In genomic region chr9:130689572-130689936, GRCh38 we compare ENCODE assay signal across 8 cellular contexts. TPM values are rescaled to one million over a fixed set of nuclear protein-coding genes. Genes with fewer than 3 reads are reported as not detected.
DNase-seq lines count a peak whose midpoint lies in the region; ATAC-seq and TF ChIP-seq lines count a peak whose summit lies in the region.

No MANE protein-coding gene starts in this region.

- ATAC-seq in stimulated activated naive CD8-positive, alpha-beta T cell treated with anti-CD3 and anti-CD28 coated beads, Interleukin-15, amount 100 ng/mL, for 72 hours, result no peak

- H3K9ac ChIP-seq in skeletal muscle tissue (ENCODE audit: low read depth in 1 of 3, low read length in 3 of 3), result peak overlapping the region in 1 of 3 donors; percentile 69

- peak overlapping the region in 1 of 2 donors; percentile 14 for H3K4me3 Mint-ChIP-seq in stimulated activated naive CD8-positive, alpha-beta T cell treated with anti-CD3 and anti-CD28 coated beads, Interleukin-15, amount 100 ng/mL, for 72 hours

- TF ChIP-seq CTCF in GM12864 (IDR thresholded peaks at IDR 0.05; ENCODE audit: low read depth, low read length, missing control alignments) (no peak), fibroblast of pulmonary artery (IDR thresholded peaks at IDR 0.05; ENCODE audit: low read length, missing control alignments) (no peak)

- H3K9me3 ChIP-seq in SJCRH30 (replicated peaks) (peaks cover 7% of the 10 kb centered on the region; the same call in 1 of the 2 replicates), skeletal muscle tissue (ENCODE audit: control insufficient read depth in 3 of 3, low read length in 3 of 3) (peaks cover 0 to 6% (median 0%) of the 10 kb centered on the region in 3 donors)

- H3K27me3 Mint-ChIP-seq in stimulated activated naive CD8-positive, alpha-beta T cell treated with anti-CD3 and anti-CD28 coated beads, Interleukin-15, amount 100 ng/mL, for 72 hours, result no peaks in the 10 kb centered on the region

- no peaks in the 10 kb centered on the region for H3K36me3 ChIP-seq in SJCRH30
- no peaks in the 10 kb centered on the region for H3K36me3 ChIP-seq in skeletal muscle tissue (ENCODE audit: control insufficient read depth in 3 of 3, insufficient read depth in 3 of 3, low read length in 3 of 3)

- H3K4me1 ChIP-seq in SJCRH30 (no peaks in the 10 kb centered on the region), skeletal muscle tissue (ENCODE audit: control insufficient read depth in 3 of 3, insufficient read depth in 3 of 3, low read length in 3 of 3) (peaks cover 8 to 15% (median 14%) of the 10 kb centered on the region in 3 donors)

- H3K4me1 Mint-ChIP-seq in stimulated activated naive CD8-positive, alpha-beta T cell treated with anti-CD3 and anti-CD28 coated beads, Interleukin-15, amount 100 ng/mL, for 72 hours, result peaks cover 20% of the 10 kb centered on the region

- DNase-seq in GM12864 (ENCODE audit: low read depth) (no peak), SJCRH30 (no peak), fibroblast of pulmonary artery (ENCODE audit: low read depth) (no peak), superior temporal gyrus (ENCODE audit: extremely low spot score) (no peak), NCI-H1105 treated with DMSO at 0.1 percent for 48 hours (lab: John Stamatoyannopoulos, UW) (no peak), LoVo (ENCODE audit: low spot score) (no peak)
- DNase-seq in stimulated activated naive CD8-positive, alpha-beta T cell treated with anti-CD3 and anti-CD28 coated beads, Interleukin-15, amount 100 ng/mL, for 72 hours, result no peak

- H3K9me3 Mint-ChIP-seq in stimulated activated naive CD8-positive, alpha-beta T cell treated with anti-CD3 and anti-CD28 coated beads, Interleukin-15, amount 100 ng/mL, for 72 hours, result no peaks in the 10 kb centered on the region

- H3K27ac ChIP-seq in SJCRH30 (no peak overlapping the region), skeletal muscle tissue (ENCODE audit: low read depth, low read length) (no peak overlapping the region)

- H3K27me3 ChIP-seq in SJCRH30, result no peaks in the 10 kb centered on the region
- no peaks in the 10 kb centered on the region for H3K27me3 ChIP-seq in skeletal muscle tissue (ENCODE audit: control insufficient read depth in 3 of 3, insufficient read depth in 3 of 3, low read length in 3 of 3)

- H3K27ac Mint-ChIP-seq in stimulated activated naive CD8-positive, alpha-beta T cell treated with anti-CD3 and anti-CD28 coated beads, Interleukin-15, amount 100 ng/mL, for 72 hours, result peak overlapping the region in 1 of 2 donors; percentile 1

- H3K4me3 ChIP-seq in GM12864 (ENCODE audit: low read depth, low read length) (0 out of 2 replicates have a peak overlapping the region, but pooled peaks have one; percentile 6), SJCRH30 (peak overlapping the region; percentile 54), fibroblast of pulmonary artery (replicated peaks; ENCODE audit: low read depth, low read length) (peak overlapping the region; percentile 37), skeletal muscle tissue (ENCODE audit: low read length in 3 of 3) (peak overlapping the region; percentile 33 to 70 (median 44))

RNA-seq across cellular contexts. Expression of gene EXOSC2, which starts 4.0 kb away (rescaled TPM):
- total RNA-seq in SJCRH30 (2014; rRNA removed; shearing (Covaris generic)), result 93.7 and 101 TPM in 2 replicates
- total RNA-seq in skeletal muscle tissue, result 27.1 TPM

RNA-seq across cellular contexts. Expression of gene PRDM12, which starts 25.2 kb away (rescaled TPM):
- 28.5 and 31.8 TPM in 2 replicates for total RNA-seq in SJCRH30 (2014; rRNA removed; shearing (Covaris generic))
- not detected for total RNA-seq in skeletal muscle tissue

Comparison
In these comparisons a context has a peak if more than half of its experiments do, and no peak if none do; other contexts are left out.
1. RNA of gene PRDM12, which starts 25.2 kb away (total RNA-seq): 28.5 to 31.8 TPM in SJCRH30; not detected in skeletal muscle tissue (single experiment); every median in the first group is over 10 times any median in the second.
2. Peak in every context shown above with its lines, with median percentiles within 50 percentile points of each other: H3K4me3 ChIP-seq.